8 cellular contexts compared by ENCODE assay signal in genomic region chrX:40267334-40268118, GRCh38.
A peak's percentile ranks its signal among the peaks of the same experiment; 100 is the strongest.
DNase-seq lines count a peak whose midpoint lies in the region; ATAC-seq and TF ChIP-seq lines count a peak whose summit lies in the region.

No MANE protein-coding gene starts in this region.

- no peaks in the 10 kb centered on the region for H3K9me3 Mint-ChIP-seq in activated T-helper 2 cell treated with anti-CD3 and anti-CD28 coated beads, Interferon-gamma antibody, Interleukin-2, Interleukin-4, amounts not matched to agents 10 μg/mL and 5 μg/mL and 100 μg/mL, durations not matched to agents 14 hours and 24 hours and 36 hours

- H3K27me3 Mint-ChIP-seq in activated T-helper 2 cell treated with anti-CD3 and anti-CD28 coated beads, Interferon-gamma antibody, Interleukin-2, Interleukin-4, amounts not matched to agents 10 μg/mL and 5 μg/mL and 100 μg/mL, durations not matched to agents 14 hours and 24 hours and 36 hours (ENCODE audit: low read depth) = peaks cover 3% of the 10 kb centered on the region

- TF ChIP-seq CTCF in kidney epithelial cell (IDR thresholded peaks at IDR 0.05; ENCODE audit: insufficient read depth, low read length, poor library complexity, severe bottlenecking) (no peak), thyroid gland (IDR thresholded peaks at IDR 0.05) (no peak)

- H3K27ac Mint-ChIP-seq in activated T-helper 2 cell treated with anti-CD3 and anti-CD28 coated beads, Interferon-gamma antibody, Interleukin-2, Interleukin-4, amounts not matched to agents 10 μg/mL and 5 μg/mL and 100 μg/mL, durations not matched to agents 14 hours and 24 hours and 36 hours = no peak overlapping the region

- H3K36me3 ChIP-seq in HAP-1 (replicated peaks) (no peaks in the 10 kb centered on the region), kidney epithelial cell (ENCODE audit: control insufficient read depth, insufficient read depth, low read length) (no peaks in the 10 kb centered on the region), thyroid gland (no peaks in the 10 kb centered on the region)

- in situ Hi-C loops in HAP-1 (cut with MboI; ENCODE audit: low sequenced_read_pairs) = loop anchor here (10.0 kb wide), 1 partner anchor 183 kb away; no protein-coding TSS in a partner anchor

- H3K4me3 ChIP-seq in HAP-1 (peak overlapping the region; percentile 34), kidney epithelial cell (ENCODE audit: low read depth, low read length) (peak overlapping the region; percentile 19), thyroid gland (replicated peaks in 1 of 3) (peak overlapping the region in 1 of 3 donors; percentile 19)

- H3K27me3 ChIP-seq in HAP-1 (ENCODE audit: low read depth) (no peaks in the 10 kb centered on the region), kidney epithelial cell (ENCODE audit: control insufficient read depth, insufficient read depth, low read length) (peaks cover 3% of the 10 kb centered on the region), thyroid gland (no peaks in the 10 kb centered on the region)

- H3K4me1 ChIP-seq in HAP-1 (peaks cover 12% of the 10 kb centered on the region), thyroid gland (peaks cover 0 to 7% of the 10 kb centered on the region in 2 donors)

- TF ChIP-seq POLR2A in thyroid gland (IDR thresholded peaks at IDR 0.05) = no peak

- H3K4me3 Mint-ChIP-seq in activated T-helper 2 cell treated with anti-CD3 and anti-CD28 coated beads, Interferon-gamma antibody, Interleukin-2, Interleukin-4, amounts not matched to agents 10 μg/mL and 5 μg/mL and 100 μg/mL, durations not matched to agents 14 hours and 24 hours and 36 hours (ENCODE audit: low read depth) = peak overlapping the region; percentile 68

- 30 to 34% methylated on average over 21 to 29 of the region's 29 CpGs for WGBS in thyroid gland, 2 donors

- DNase-seq in AG20443 (ENCODE audit: low spot score) (peak; percentile 11), HAP-1 (ENCODE audit: low spot score in 2 of 2) (peak in 1 of 2 experiments; percentile 13), kidney epithelial cell (ENCODE audit: low read depth) (no peak), thyroid gland (peak in 1 of 2 donors; percentile 6), NCI-H2081 treated with DMSO at 0.1 percent for 48 hours (lab: John Stamatoyannopoulos, UW) (no peak)
- no peak for DNase-seq in activated T-helper 2 cell treated with anti-CD3 and anti-CD28 coated beads, Interferon-gamma antibody, Interleukin-2, Interleukin-4, amounts not matched to agents 10 μg/mL and 5 μg/mL and 100 μg/mL, durations not matched to agents 14 hours and 24 hours and 36 hours (ENCODE audit: low spot score)

- intact Hi-C loops in activated T-helper 2 cell treated with anti-CD3 and anti-CD28 coated beads, Interferon-gamma antibody, Interleukin-2, Interleukin-4, amounts not matched to agents 10 μg/mL and 5 μg/mL and 100 μg/mL, durations not matched to agents 14 hours and 24 hours and 36 hours (cut with micrococcal nuclease) = loop anchor here (10.0 kb wide), 1 partner anchor 197 kb away; no protein-coding TSS in a partner anchor
- intact Hi-C loops in thyroid gland (cut with DNase I) = loop anchor here (10.0 kb wide), 2 partner anchors 93 to 453 kb away; no protein-coding TSS in a partner anchor

- H3K27ac ChIP-seq in thyroid gland = peak overlapping the region in 2 of 3 donors; percentile 4 to 41

- no peaks in the 10 kb centered on the region for H3K36me3 Mint-ChIP-seq in activated T-helper 2 cell treated with anti-CD3 and anti-CD28 coated beads, Interferon-gamma antibody, Interleukin-2, Interleukin-4, amounts not matched to agents 10 μg/mL and 5 μg/mL and 100 μg/mL, durations not matched to agents 14 hours and 24 hours and 36 hours (ENCODE audit: low read depth)

- H3K4me1 Mint-ChIP-seq in activated T-helper 2 cell treated with anti-CD3 and anti-CD28 coated beads, Interferon-gamma antibody, Interleukin-2, Interleukin-4, amounts not matched to agents 10 μg/mL and 5 μg/mL and 100 μg/mL, durations not matched to agents 14 hours and 24 hours and 36 hours (ENCODE audit: low read depth) = peaks cover 2% of the 10 kb centered on the region

- ATAC-seq in GM18858 (IDR thresholded peaks at IDR 0.05; ENCODE audit: unreplicated experiment) (no peak), GM21737 (IDR thresholded peaks at IDR 0.05; ENCODE audit: unreplicated experiment) (no peak)

- H3K9me3 ChIP-seq in HAP-1 = no peaks in the 10 kb centered on the region
- no peaks in the 10 kb centered on the region for H3K9me3 ChIP-seq in thyroid gland
